In the genomic region with DNA sequence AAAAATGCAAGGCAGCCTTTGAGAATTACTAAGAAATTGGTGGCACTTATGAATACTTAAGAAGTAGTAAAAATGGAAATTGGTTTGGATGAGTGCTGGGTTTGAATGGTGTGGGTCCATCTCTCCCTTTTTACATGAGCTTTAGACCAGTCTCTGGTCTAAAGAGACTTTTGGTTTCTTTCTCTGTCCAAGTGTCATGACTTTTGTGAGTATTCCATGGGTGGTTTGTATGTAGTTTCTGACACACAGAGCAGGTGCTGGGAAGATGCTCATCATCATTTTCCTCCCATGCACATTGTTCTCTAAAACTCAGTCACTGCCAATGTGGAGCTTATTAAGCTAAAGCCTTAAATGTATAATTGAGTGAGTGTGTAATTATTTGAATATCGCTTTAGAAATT, we compare ENCODE assay signal across 1 cellular context.
TF ChIP-seq lines count a peak whose summit lies in the region.

No MANE protein-coding gene starts in this region.

TF ChIP-seq in K562, 482 proteins besides CTCF, POLR2A, EP300 and RAD21 (continued from another document):
- TF ChIP-seq, protein P1, sequence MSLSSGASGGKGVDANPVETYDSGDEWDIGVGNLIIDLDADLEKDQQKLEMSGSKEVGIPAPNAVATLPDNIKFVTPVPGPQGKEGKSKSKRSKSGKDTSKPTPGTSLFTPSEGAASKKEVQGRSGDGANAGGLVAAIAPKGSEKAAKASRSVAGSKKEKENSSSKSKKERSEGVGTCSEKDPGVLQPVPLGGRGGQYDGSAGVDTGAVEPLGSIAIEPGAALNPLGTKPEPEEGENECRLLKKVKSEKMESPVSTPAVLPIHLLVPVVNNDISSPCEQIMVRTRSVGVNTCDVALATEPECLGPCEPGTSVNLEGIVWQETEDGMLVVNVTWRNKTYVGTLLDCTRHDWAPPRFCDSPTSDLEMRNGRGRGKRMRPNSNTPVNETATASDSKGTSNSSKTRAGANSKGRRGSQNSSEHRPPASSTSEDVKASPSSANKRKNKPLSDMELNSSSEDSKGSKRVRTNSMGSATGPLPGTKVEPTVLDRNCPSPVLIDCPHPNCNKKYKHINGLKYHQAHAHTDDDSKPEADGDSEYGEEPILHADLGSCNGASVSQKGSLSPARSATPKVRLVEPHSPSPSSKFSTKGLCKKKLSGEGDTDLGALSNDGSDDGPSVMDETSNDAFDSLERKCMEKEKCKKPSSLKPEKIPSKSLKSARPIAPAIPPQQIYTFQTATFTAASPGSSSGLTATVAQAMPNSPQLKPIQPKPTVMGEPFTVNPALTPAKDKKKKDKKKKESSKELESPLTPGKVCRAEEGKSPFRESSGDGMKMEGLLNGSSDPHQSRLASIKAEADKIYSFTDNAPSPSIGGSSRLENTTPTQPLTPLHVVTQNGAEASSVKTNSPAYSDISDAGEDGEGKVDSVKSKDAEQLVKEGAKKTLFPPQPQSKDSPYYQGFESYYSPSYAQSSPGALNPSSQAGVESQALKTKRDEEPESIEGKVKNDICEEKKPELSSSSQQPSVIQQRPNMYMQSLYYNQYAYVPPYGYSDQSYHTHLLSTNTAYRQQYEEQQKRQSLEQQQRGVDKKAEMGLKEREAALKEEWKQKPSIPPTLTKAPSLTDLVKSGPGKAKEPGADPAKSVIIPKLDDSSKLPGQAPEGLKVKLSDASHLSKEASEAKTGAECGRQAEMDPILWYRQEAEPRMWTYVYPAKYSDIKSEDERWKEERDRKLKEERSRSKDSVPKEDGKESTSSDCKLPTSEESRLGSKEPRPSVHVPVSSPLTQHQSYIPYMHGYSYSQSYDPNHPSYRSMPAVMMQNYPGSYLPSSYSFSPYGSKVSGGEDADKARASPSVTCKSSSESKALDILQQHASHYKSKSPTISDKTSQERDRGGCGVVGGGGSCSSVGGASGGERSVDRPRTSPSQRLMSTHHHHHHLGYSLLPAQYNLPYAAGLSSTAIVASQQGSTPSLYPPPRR (CRISPR knock-in tag; IDR thresholded peaks at IDR 0.05; ENCODE audit: borderline replicate concordance), result no peak
- TF ChIP-seq DIDO1 (tag; IDR thresholded peaks at IDR 0.05; ENCODE audit: low read depth), result no peak
- TF ChIP-seq EGR1 (conservative IDR thresholded peaks at IDR 0.05), result no peak
- no peak for TF ChIP-seq EZH2 (IDR thresholded peaks at IDR 0.05; ENCODE audit: borderline replicate concordance, low read depth, low read length)
- TF ChIP-seq, protein P2, sequence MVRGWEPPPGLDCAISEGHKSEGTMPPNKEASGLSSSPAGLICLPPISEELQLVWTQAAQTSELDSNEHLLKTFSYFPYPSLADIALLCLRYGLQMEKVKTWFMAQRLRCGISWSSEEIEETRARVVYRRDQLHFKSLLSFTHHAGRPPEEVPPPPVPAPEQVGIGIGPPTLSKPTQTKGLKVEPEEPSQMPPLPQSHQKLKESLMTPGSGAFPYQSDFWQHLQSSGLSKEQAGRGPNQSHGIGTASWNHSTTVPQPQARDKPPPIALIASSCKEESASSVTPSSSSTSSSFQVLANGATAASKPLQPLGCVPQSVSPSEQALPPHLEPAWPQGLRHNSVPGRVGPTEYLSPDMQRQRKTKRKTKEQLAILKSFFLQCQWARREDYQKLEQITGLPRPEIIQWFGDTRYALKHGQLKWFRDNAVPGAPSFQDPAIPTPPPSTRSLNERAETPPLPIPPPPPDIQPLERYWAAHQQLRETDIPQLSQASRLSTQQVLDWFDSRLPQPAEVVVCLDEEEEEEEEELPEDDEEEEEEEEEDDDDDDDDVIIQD (CRISPR knock-in tag; IDR thresholded peaks at IDR 0.05), result no peak
- TF ChIP-seq ZKSCAN8 (CRISPR knock-in tag; IDR thresholded peaks at IDR 0.05), result no peak
- TF ChIP-seq ILK (tag; IDR thresholded peaks at IDR 0.05; ENCODE audit: borderline replicate concordance, low read depth), result no peak
